10 cellular contexts compared by ENCODE assay signal in the genomic region with DNA sequence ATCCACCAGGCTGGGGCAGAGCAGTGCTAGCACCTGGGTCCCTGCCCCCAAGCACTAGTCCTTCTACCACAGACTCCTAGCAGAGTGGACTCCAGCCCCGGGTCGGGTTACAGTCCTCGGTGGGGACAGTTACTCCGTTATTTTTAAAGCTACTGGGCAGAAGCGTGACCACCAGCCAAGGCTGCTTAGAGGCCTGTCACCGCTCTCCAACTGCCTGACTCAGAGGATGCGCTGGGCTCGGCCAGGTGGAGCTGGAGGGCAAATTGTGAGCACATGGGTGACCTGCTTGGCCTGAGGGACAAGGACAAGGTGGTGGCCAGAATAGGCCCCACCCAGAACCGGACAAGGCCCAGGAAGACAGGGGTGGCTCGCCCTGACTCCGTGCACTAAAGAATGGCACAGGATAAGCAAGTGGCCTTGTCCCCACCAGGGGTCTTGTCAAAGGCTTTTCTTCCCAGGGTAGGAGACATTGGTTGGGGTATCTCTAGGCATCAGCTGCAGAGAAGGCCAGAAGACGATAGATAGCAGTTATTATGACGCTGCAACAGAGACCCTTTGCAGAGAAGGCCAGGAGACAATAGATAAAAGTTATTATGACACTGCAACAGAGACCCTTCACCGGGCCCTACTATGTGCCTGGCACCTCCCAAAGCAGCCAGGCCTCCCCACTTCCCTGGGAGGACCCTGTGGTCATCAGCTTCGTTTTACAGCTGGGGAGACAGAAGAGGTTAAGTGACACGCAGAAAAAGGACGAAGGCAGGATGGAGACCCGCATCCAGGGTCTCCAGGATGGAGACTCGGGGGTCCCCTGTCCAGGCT. TPM values are rescaled to one million over a fixed set of nuclear protein-coding genes. Genes with fewer than 3 reads are reported as not detected.
A peak's percentile ranks its signal among the peaks of the same experiment; 100 is the strongest.
DNase-seq lines count a peak whose midpoint lies in the region; ATAC-seq and TF ChIP-seq lines count a peak whose summit lies in the region.
"Had no signal": no experiment of that assay in that cellular context is flagged by ENCODE, and none has a peak within 500 bp of the region (broad histone marks: within the 10 kb centered on the region; RNA-seq: fewer than 3 reads in every experiment).

No MANE protein-coding gene starts in this region.

- peak overlapping the region; percentile 91 for H3K4me3 ChIP-seq in fibroblast of the aortic adventitia (ENCODE audit: low read depth, low read length)

- no peaks in the 10 kb centered on the region for H3K9me3 Mint-ChIP-seq in stimulated activated memory B cell treated with anti-CD40 and anti-IgM and Interleukin-4, amounts not matched to agents 10 μg/mL and 1 μg/mL and 100 μg/mL, for 72 hours

- ATAC-seq in T-helper 17 cell (no peak), HG03139 (IDR thresholded peaks at IDR 0.05; ENCODE audit: unreplicated experiment) (no peak)
- no peak for ATAC-seq in stimulated activated memory B cell treated with anti-CD40 and anti-IgM and Interleukin-4, amounts not matched to agents 10 μg/mL and 1 μg/mL and 100 μg/mL, for 72 hours

- H3K36me3 Mint-ChIP-seq in T-helper 17 cell (ENCODE audit: low read depth) = no peaks in the 10 kb centered on the region
- no peaks in the 10 kb centered on the region for H3K36me3 Mint-ChIP-seq in stimulated activated memory B cell treated with anti-CD40 and anti-IgM and Interleukin-4, amounts not matched to agents 10 μg/mL and 1 μg/mL and 100 μg/mL, for 72 hours

- H3K4me3 Mint-ChIP-seq in T-helper 17 cell = peak overlapping the region; percentile 60
- peak overlapping the region; percentile 54 for H3K4me3 Mint-ChIP-seq in stimulated activated memory B cell treated with anti-CD40 and anti-IgM and Interleukin-4, amounts not matched to agents 10 μg/mL and 1 μg/mL and 100 μg/mL, for 72 hours

- H3K27me3 Mint-ChIP-seq in T-helper 17 cell = no peaks in the 10 kb centered on the region
- H3K27me3 Mint-ChIP-seq in stimulated activated memory B cell treated with anti-CD40 and anti-IgM and Interleukin-4, amounts not matched to agents 10 μg/mL and 1 μg/mL and 100 μg/mL, for 72 hours = no peaks in the 10 kb centered on the region

- no peak for TF ChIP-seq CTCF in fibroblast of the aortic adventitia (IDR thresholded peaks at IDR 0.05; ENCODE audit: insufficient read depth, low read length)

- peaks cover 4% of the 10 kb centered on the region for H3K4me1 Mint-ChIP-seq in T-helper 17 cell
- peaks cover 15% of the 10 kb centered on the region for H3K4me1 Mint-ChIP-seq in stimulated activated memory B cell treated with anti-CD40 and anti-IgM and Interleukin-4, amounts not matched to agents 10 μg/mL and 1 μg/mL and 100 μg/mL, for 72 hours

- DNase-seq in activated T-cell treated with anti-CD3 and anti-CD28 coated beads, Interleukin-2, amount 50 U/mL, for 1 hour = peak; percentile 17
- no peak for DNase-seq in activated T-cell treated with anti-CD3 and anti-CD28 coated beads, Interleukin-2, amount 50 U/mL, for 48 hours
- DNase-seq in T-helper 17 cell (no peak), fibroblast of the aortic adventitia (ENCODE audit: low read depth) (no peak), NCI-H1436 (lab: John Stamatoyannopoulos, UW) (no peak)
- no peak for DNase-seq in effector CD8-positive, alpha-beta T cell (lab: John Stamatoyannopoulos, UW)
- DNase-seq: KBM-7 had no signal

- H3K9me3 ChIP-seq in T-helper 17 cell (ENCODE audit: control insufficient read depth, low read length, poor library complexity, severe bottlenecking) = no peaks in the 10 kb centered on the region
- H3K9me3 ChIP-seq: neutrophil had no signal

- H3K27ac Mint-ChIP-seq in T-helper 17 cell = peak overlapping the region; percentile 53
- no peak overlapping the region for H3K27ac Mint-ChIP-seq in stimulated activated memory B cell treated with anti-CD40 and anti-IgM and Interleukin-4, amounts not matched to agents 10 μg/mL and 1 μg/mL and 100 μg/mL, for 72 hours

RNA-seq across cellular contexts. Expression of a gene that starts 1.6 kb away (rescaled TPM):
- total RNA-seq in T-helper 17 cell (1 to 10 TPM; 4.1 to 6.1 TPM), fibroblast of the aortic adventitia (ENCODE audit: low replicate concordance) (4.4 and 10.3 TPM in 2 replicates)

RNA-seq across cellular contexts. Expression of a gene that starts 10.4 kb away (rescaled TPM):
- total RNA-seq in T-helper 17 cell = 10 to 100 TPM; 17.9 to 20.3 TPM
- total RNA-seq in fibroblast of the aortic adventitia (ENCODE audit: low replicate concordance) = 10.3 and 21.4 TPM in 2 replicates

RNA-seq across cellular contexts. Expression of a gene that starts 15.8 kb away (rescaled TPM):
- total RNA-seq in T-helper 17 cell = 100 to 1,000 TPM; 109 to 131 TPM
- 110 and 240 TPM in 2 replicates for total RNA-seq in fibroblast of the aortic adventitia (ENCODE audit: low replicate concordance)
